ENCODE assay signal across 35 cellular contexts in the genomic region with DNA sequence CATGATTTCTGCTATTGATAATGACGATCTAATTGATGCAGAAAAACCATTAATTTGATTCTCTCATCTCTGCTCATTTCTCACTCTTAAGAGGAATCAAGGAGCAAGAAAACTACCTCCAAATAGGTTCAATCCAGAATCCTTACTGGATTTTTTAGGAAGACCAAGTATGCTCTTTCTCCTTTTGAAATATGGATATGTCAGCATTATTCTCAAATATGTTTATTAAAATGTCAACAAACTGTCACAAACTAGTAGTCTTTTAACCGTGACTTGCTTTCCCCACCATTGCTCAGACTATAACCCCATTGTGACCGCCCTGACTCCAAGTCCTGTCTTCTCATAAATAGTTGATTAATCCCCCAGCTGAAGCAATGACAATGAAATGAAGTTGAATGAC. TPM values are rescaled to one million over a fixed set of nuclear protein-coding genes. Genes with fewer than 3 reads are reported as not detected.
"Had no signal": no experiment of that assay in that cellular context is flagged by ENCODE, and none has a peak within 500 bp of the region (broad histone marks: within the 10 kb centered on the region; RNA-seq: fewer than 3 reads in every experiment).

No MANE protein-coding gene starts in this region.

- FAIRE-seq: RCC 7860 had no signal

- H3K27ac Mint-ChIP-seq: activated CD4-positive, alpha-beta memory T cell treated with anti-CD3 and anti-CD28 coated beads, Interleukin-2, amount 10 ng/mL, durations not matched to agents 7 days and 5 days; activated CD8-positive, alpha-beta memory T cell treated with anti-CD3 and anti-CD28 coated beads, Interleukin-2, amount 10 ng/mL, durations not matched to agents 7 days and 5 days; activated naive CD4-positive, alpha-beta T cell treated with anti-CD3 and anti-CD28 coated beads, Interleukin-2, amount 10 ng/mL, durations not matched to agents 7 days and 5 days; activated naive CD8-positive, alpha-beta T cell; activated naive CD8-positive, alpha-beta T cell treated with anti-CD3 and anti-CD28 coated beads, Interleukin-2, amount 50 U/mL, for 24 hours had no signal

- DNase-seq: activated CD4-positive, alpha-beta memory T cell treated with anti-CD3 and anti-CD28 coated beads, Interleukin-2, amount 10 ng/mL, durations not matched to agents 7 days and 5 days; activated CD4-positive, alpha-beta T cell treated with anti-CD3 and anti-CD28 coated beads for 1 hour; activated CD4-positive, alpha-beta T cell treated with anti-CD3 and anti-CD28 coated beads for 48 hours; activated CD4-positive, CD25-positive, alpha-beta regulatory T cell; activated CD8-positive, alpha-beta memory T cell treated with anti-CD3 and anti-CD28 coated beads for 24 hours; activated CD8-positive, alpha-beta memory T cell treated with anti-CD3 and anti-CD28 coated beads, Interleukin-2, amount 10 ng/mL, durations not matched to agents 7 days and 5 days; activated CD8-positive, alpha-beta memory T cell treated with anti-CD3 and anti-CD28 coated beads, Interleukin-2, amount 50 U/mL, for 48 hours; activated effector memory CD4-positive, alpha-beta T cell treated with Interleukin-2 at 50 U/mL for 16 hours; activated naive CD4-positive, alpha-beta T cell treated with anti-CD3 and anti-CD28 coated beads, Interleukin-2, amount 10 ng/mL, durations not matched to agents 7 days and 5 days; activated naive CD8-positive, alpha-beta T cell treated with anti-CD3 and anti-CD28 coated beads, Interleukin-2, amount 50 U/mL, for 24 hours; activated T-cell treated with anti-CD3 and anti-CD28 coated beads, Interleukin-2, amount 50 U/mL, for 48 hours; anterior cingulate cortex; brain microvascular endothelial cell; Karpas-422; NCI-H1105; NCI-H1417 treated with DMSO at 0.1 percent for 48 hours; NCI-H187 treated with DMSO at 0.1 percent for 48 hours; NCI-H2081; NCI-H2171 treated with DMSO at 0.1 percent for 48 hours; NCI-H2227 treated with DMSO at 0.1 percent for 48 hours; NCI-H446; NCI-H510A treated with DMSO at 0.1 percent for 48 hours; NCI-H526 treated with DMSO at 0.1 percent for 48 hours; NCI-H774; PC-9; SW 1271; T-helper 1 cell; T-helper 2 cell; T-helper 9 cell had no signal

- H3K36me3 Mint-ChIP-seq: activated CD8-positive, alpha-beta memory T cell treated with anti-CD3 and anti-CD28 coated beads, Interleukin-2, amount 10 ng/mL, durations not matched to agents 7 days and 5 days; activated naive CD4-positive, alpha-beta T cell treated with anti-CD3 and anti-CD28 coated beads, Interleukin-2, amount 10 ng/mL, durations not matched to agents 7 days and 5 days; activated naive CD8-positive, alpha-beta T cell had no signal

- H3K4me3 Mint-ChIP-seq: activated CD4-positive, alpha-beta memory T cell treated with anti-CD3 and anti-CD28 coated beads, Interleukin-2, amount 10 ng/mL, durations not matched to agents 7 days and 5 days; activated naive CD4-positive, alpha-beta T cell treated with anti-CD3 and anti-CD28 coated beads, Interleukin-2, amount 10 ng/mL, durations not matched to agents 7 days and 5 days; activated naive CD8-positive, alpha-beta T cell; activated naive CD8-positive, alpha-beta T cell treated with anti-CD3 and anti-CD28 coated beads, Interleukin-2, amount 50 U/mL, for 24 hours; central memory CD8-positive, alpha-beta T cell had no signal

- H3K9me3 Mint-ChIP-seq: activated CD4-positive, alpha-beta memory T cell treated with anti-CD3 and anti-CD28 coated beads, Interleukin-2, amount 10 ng/mL, durations not matched to agents 7 days and 5 days; activated naive CD4-positive, alpha-beta T cell treated with anti-CD3 and anti-CD28 coated beads, Interleukin-2, amount 10 ng/mL, durations not matched to agents 7 days and 5 days; activated naive CD8-positive, alpha-beta T cell treated with anti-CD3 and anti-CD28 coated beads, Interleukin-2, amount 50 U/mL, for 24 hours; central memory CD8-positive, alpha-beta T cell had no signal

RNA-seq across cellular contexts. Expression of gene ATOH7, which starts 1.1 kb away (rescaled TPM):
- total RNA-seq: activated CD4-positive, alpha-beta memory T cell treated with anti-CD3 and anti-CD28 coated beads, Interleukin-2, amount 10 ng/mL, durations not matched to agents 7 days and 5 days; activated CD8-positive, alpha-beta memory T cell treated with anti-CD3 and anti-CD28 coated beads, Interleukin-2, amount 10 ng/mL, durations not matched to agents 7 days and 5 days; chondrocyte; MCF 10A; PC-9; Right ventricle myocardium inferior had no signal
